16 cellular contexts compared by ENCODE assay signal in the genomic region with DNA sequence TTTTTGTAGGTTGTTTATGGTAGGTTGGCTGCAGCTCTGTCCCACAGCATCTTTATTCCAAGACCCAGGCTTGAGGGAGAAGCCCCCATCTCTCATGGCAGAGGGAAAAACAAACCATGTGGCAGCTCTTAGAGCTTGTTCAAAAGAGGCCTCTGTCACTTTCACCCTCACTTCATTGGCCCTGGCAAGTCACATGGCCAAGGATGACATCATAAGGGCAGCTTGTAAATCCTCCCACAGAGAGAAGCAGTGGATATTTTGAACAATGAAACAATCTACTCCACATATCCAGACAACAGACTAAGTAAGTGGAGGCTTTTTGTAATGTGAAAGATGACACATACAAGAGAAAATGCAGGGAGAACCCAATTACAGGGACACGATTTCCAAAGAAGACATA.
DNase-seq lines count a peak whose midpoint lies in the region; ATAC-seq and TF ChIP-seq lines count a peak whose summit lies in the region.
"Had no signal": no experiment of that assay in that cellular context is flagged by ENCODE, and none has a peak within 500 bp of the region (broad histone marks: within the 10 kb centered on the region; RNA-seq: fewer than 3 reads in every experiment).

No MANE protein-coding gene starts in this region.

- DNase-seq in D341Med (ENCODE audit: low spot score) (peak; percentile 4), endodermal cell (peak; percentile 45), occipital lobe (lab: John Stamatoyannopoulos, UW) (peak; percentile 59), left lung (no peak), NCI-H510A (lab: John Stamatoyannopoulos, UW) (no peak)
- DNase-seq: activated gamma-delta T cell treated with Interleukin-2 at 50 U/mL for 16 hours; CD4-positive, alpha-beta T cell; effector CD8-positive, alpha-beta T cell; NCI-H226; stimulated activated CD4-positive, alpha-beta T cell treated with anti-CD3 and anti-CD28 coated beads, Interleukin-1b, Interleukin-23, amount 100 ng/mL, for 48 hours; tibial artery; WERI-Rb-1 had no signal

- H3K27ac ChIP-seq in endodermal cell (ENCODE audit: low read depth, low read length) (no peak overlapping the region), left lung (no peak overlapping the region)
- H3K27ac ChIP-seq: foreskin keratinocyte, tibial artery, WERI-Rb-1 had no signal

- ATAC-seq in GM21367 (IDR thresholded peaks at IDR 0.05; ENCODE audit: unreplicated experiment) (no peak), left lung (no peak)
- ATAC-seq: foreskin keratinocyte had no signal

- H3K27me3 Mint-ChIP-seq in endodermal cell (ENCODE audit: insufficient read depth), result peaks cover 6% of the 10 kb centered on the region
- H3K27me3 Mint-ChIP-seq: brain had no signal

- H3K36me3 Mint-ChIP-seq in endodermal cell (ENCODE audit: low read depth), result no peaks in the 10 kb centered on the region
- H3K36me3 Mint-ChIP-seq: brain had no signal

- peaks cover 5% of the 10 kb centered on the region for H3K9me3 ChIP-seq in endodermal cell (ENCODE audit: control insufficient read depth, low read length)
- no peaks in the 10 kb centered on the region for H3K9me3 ChIP-seq in left lung
- H3K9me3 ChIP-seq: tibial artery had no signal

- no peak overlapping the region for H3K4me3 ChIP-seq in endodermal cell (ENCODE audit: low read length)
- H3K4me3 ChIP-seq in left lung, result no peak overlapping the region
- H3K4me3 ChIP-seq: tibial artery had no signal

- intact Hi-C loops in left lung (cut with DNase I), result no loop called here

- 87 to 100% methylated on average over 1 of the region's 1 CpG for WGBS in endodermal cell (ENCODE audit: insufficient coverage in 1 of 2, insufficient read length in 1 of 2), 2 experiments

- H3K36me3 ChIP-seq in endodermal cell (ENCODE audit: control insufficient read depth, insufficient read depth, low read length) (no peaks in the 10 kb centered on the region), left lung (no peaks in the 10 kb centered on the region)
- H3K36me3 ChIP-seq: tibial artery, WERI-Rb-1 had no signal

- H3K4me1 Mint-ChIP-seq in endodermal cell, result peaks cover 35% of the 10 kb centered on the region

- no peak overlapping the region for H3K4me3 Mint-ChIP-seq in endodermal cell
- H3K4me3 Mint-ChIP-seq: brain; CD4-positive, alpha-beta T cell had no signal

- H3K4me1 ChIP-seq in endodermal cell (ENCODE audit: control insufficient read depth, insufficient read depth, low read length) (peaks cover 11% of the 10 kb centered on the region), left lung (peaks cover 0 to 5% of the 10 kb centered on the region in 2 donors)
- H3K4me1 ChIP-seq: foreskin keratinocyte had no signal

- H3K9me3 Mint-ChIP-seq in endodermal cell, result peaks cover 2% of the 10 kb centered on the region
- H3K9me3 Mint-ChIP-seq: CD4-positive, alpha-beta T cell had no signal

- no peak overlapping the region for H3K9ac ChIP-seq in endodermal cell (ENCODE audit: extremely low read depth, low read length, poor library complexity, severe bottlenecking)

- no peak for TF ChIP-seq EP300 in Ishikawa (IDR thresholded peaks at IDR 0.05; ENCODE audit: borderline replicate concordance)

- no peak overlapping the region for H3K27ac Mint-ChIP-seq in endodermal cell
- H3K27ac Mint-ChIP-seq: CD4-positive, alpha-beta T cell had no signal

- TF ChIP-seq RAD21 in Ishikawa (IDR thresholded peaks at IDR 0.05; ENCODE audit: low read depth), result no peak

- TF ChIP-seq CTCF in endodermal cell (conservative IDR thresholded peaks at IDR 0.05), result no peak
- TF ChIP-seq CTCF in left lung (IDR thresholded peaks at IDR 0.05), result no peak

- H3K27me3 ChIP-seq in endodermal cell (ENCODE audit: control insufficient read depth, insufficient read depth, low read length, poor library complexity, severe bottlenecking) (no peaks in the 10 kb centered on the region), left lung (peaks cover 0 to 38% of the 10 kb centered on the region in 2 donors)
- H3K27me3 ChIP-seq: tibial artery had no signal

TF ChIP-seq in Ishikawa, 13 proteins besides CTCF, POLR2A, EP300 and RAD21:
- TF ChIP-seq, protein P1, sequence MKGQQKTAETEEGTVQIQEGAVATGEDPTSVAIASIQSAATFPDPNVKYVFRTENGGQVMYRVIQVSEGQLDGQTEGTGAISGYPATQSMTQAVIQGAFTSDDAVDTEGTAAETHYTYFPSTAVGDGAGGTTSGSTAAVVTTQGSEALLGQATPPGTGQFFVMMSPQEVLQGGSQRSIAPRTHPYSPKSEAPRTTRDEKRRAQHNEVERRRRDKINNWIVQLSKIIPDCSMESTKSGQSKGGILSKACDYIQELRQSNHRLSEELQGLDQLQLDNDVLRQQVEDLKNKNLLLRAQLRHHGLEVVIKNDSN (IDR thresholded peaks at IDR 0.05), result peak; percentile 81
- TF ChIP-seq TEAD4 (IDR thresholded peaks at IDR 0.05), result no peak
TF ChIP-seq in Ishikawa: peak in this region for 1.

Comparison
In these comparisons a context has a peak if more than half of its experiments do, and no peak if none do; other contexts are left out.
1. DNase-seq: peak in D341Med (single experiment), endodermal cell (single experiment) and occipital lobe (single experiment); none in left lung (0 of 2) and NCI-H510A (single experiment).